ENCODE assay signal across 5 cellular contexts in the genomic region with DNA sequence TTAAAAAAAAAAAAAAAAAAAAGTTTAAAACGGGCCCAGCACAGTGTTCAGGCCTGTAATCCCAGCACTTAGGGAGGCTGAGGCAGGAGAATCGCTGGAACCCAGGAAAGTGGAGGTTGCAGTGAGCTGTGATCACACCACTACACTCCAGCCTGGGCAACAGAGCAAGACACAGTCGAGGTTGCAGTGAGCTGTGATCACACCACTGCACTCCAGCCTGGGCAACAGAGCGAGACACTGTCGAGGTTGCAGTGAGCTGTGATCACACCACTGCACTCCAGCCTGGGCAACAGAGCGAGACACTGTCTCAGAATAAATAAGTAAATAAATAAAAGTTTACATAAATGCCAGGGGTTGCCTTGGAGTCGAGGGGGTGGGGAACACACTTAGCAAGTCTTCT. TPM values are rescaled to one million over a fixed set of nuclear protein-coding genes. Genes with fewer than 3 reads are reported as not detected.
"Had no signal": no experiment of that assay in that cellular context is flagged by ENCODE, and none has a peak within 500 bp of the region (broad histone marks: within the 10 kb centered on the region; RNA-seq: fewer than 3 reads in every experiment).

No MANE protein-coding gene starts in this region.

RNA-seq across cellular contexts. Expression of gene FBLL1, which starts 5.2 kb away (rescaled TPM):
- total RNA-seq: OCI-LY7, PC-9, Right ventricle myocardium inferior, Right ventricle myocardium superior, SJCRH30 had no signal
